Comparison of ENCODE assay signal across 8 cellular contexts in the genomic region with DNA sequence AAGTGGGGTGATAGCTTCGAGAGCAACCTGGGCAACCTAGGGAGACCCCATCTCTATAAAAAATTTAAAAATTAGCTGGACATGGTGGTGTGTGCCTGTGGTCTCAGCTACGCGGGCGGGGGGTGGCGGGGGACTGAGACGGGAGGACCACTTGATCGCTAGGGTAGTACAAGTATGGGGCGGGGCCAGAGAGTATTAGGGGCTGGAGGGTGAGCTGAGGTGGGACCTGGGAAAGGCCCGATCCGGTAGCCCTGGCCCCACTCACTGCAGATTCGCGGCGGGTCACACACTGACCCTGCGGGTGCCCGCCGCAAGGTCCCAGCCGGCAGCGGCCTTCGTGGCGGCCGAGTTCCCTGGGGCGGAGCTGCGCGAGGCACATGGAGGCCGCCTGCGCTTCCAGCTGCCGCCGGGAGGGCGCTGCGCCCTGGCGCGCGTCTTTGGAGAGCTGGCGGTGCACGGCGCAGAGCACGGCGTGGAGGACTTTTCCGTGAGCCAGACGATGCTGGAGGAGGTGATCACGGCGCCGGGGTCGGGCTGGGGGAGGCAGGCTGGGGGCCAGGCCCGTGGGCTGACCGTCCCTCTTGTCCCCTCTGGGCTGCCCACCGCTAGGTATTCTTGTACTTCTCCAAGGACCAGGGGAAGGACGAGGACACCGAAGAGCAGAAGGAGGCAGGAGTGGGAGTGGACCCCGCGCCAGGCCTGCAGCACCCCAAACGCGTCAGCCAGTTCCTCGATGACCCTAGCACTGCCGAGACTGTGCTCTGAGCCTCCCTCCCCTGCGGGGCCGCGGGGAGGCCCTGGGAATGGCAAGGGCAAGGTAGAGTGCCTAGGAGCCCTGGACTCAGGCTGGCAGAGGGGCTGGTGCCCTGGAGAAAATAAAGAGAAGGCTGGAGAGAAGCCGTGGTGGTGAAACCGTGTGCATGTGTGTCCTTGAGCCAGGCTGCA. TPM values are rescaled to one million over a fixed set of nuclear protein-coding genes. Genes with fewer than 3 reads are reported as not detected.
DNase-seq lines count a peak whose midpoint lies in the region; ATAC-seq, FAIRE-seq and TF ChIP-seq lines count a peak whose summit lies in the region.

No MANE protein-coding gene starts in this region.

- 6 to 13% methylated on average over 7 to 10 of the region's 60 CpGs for WGBS in gastroesophageal sphincter (ENCODE audit: low coverage in 1 of 2), 2 donors

- CTCF ChIA-PET in PC-3 (lab: Charles Lee), result interaction anchor here (0.6 kb wide), 1 partner anchor 135 kb away, joined by 3 read pairs; no protein-coding TSS in a partner anchor

- no peak for TF ChIP-seq EP300 in gastroesophageal sphincter (IDR thresholded peaks at IDR 0.05)

- DNase-seq in AG09309 (ENCODE audit: low read depth) (no peak), GM19239 (ENCODE audit: insufficient read length, low spot score) (peak; percentile 66), PC-3 (peak; percentile 69), activated gamma-delta T cell (lab: John Stamatoyannopoulos, UW) (peak; percentile 56), posterior vena cava (ENCODE audit: low spot score) (peak; percentile 91)

- no peaks in the 10 kb centered on the region for H3K36me3 ChIP-seq in PC-3 (ENCODE audit: low read depth, low read length)
- no peaks in the 10 kb centered on the region for H3K36me3 ChIP-seq in gastroesophageal sphincter

- H3K4me3 ChIP-seq in AG09309 (ENCODE audit: control insufficient read depth, low read depth, low read length) (no peak overlapping the region), PC-3 (ENCODE audit: low read length) (no peak overlapping the region), gastroesophageal sphincter (peak overlapping the region in 1 of 2 donors; percentile 8)

- peak; percentile 81 for FAIRE-seq in GM19239 (lab: Jason Lieb, UNC)

- no peak for TF ChIP-seq POLR2A in gastroesophageal sphincter (IDR thresholded peaks at IDR 0.05)

- no peaks in the 10 kb centered on the region for H3F3A ChIP-seq in PC-3 (ENCODE audit: low read length, unreplicated experiment)

- H3K4me1 ChIP-seq in PC-3 (ENCODE audit: insufficient read depth, low read length), result peaks cover 18% of the 10 kb centered on the region
- peaks cover 0 to 42% (median 21%) of the 10 kb centered on the region in 3 donors for H3K4me1 ChIP-seq in gastroesophageal sphincter

- peak overlapping the region; percentile 87 for H3K4me2 ChIP-seq in PC-3 (ENCODE audit: low read length)

- ATAC-seq in PC-3 (peak; percentile 63), gastroesophageal sphincter (peak; percentile 65), HG02973 (IDR thresholded peaks at IDR 0.05; ENCODE audit: unreplicated experiment) (no peak), HG02763 (IDR thresholded peaks at IDR 0.05; ENCODE audit: unreplicated experiment) (no peak)

- POLR2A ChIA-PET in PC-3 (lab: Charles Lee; ENCODE audit: unreplicated experiment), result interaction anchor here (0.6 kb wide), 2 partner anchors 11 to 81 kb away, joined by 3 to 5 read pairs; a partner anchor contains a TSS

- no peaks in the 10 kb centered on the region for H3K9me2 ChIP-seq in PC-3 (replicated peaks; ENCODE audit: low read length)

- H4K20me1 ChIP-seq in PC-3 (ENCODE audit: low read length), result no peaks in the 10 kb centered on the region

- no peak overlapping the region for H3K9ac ChIP-seq in PC-3 (ENCODE audit: low read length)

- H3K27me3 ChIP-seq in PC-3 (ENCODE audit: low read length), result no peaks in the 10 kb centered on the region
- peaks cover 60% of the 10 kb centered on the region for H3K27me3 ChIP-seq in gastroesophageal sphincter

- H3K9me3 ChIP-seq in PC-3 (ENCODE audit: low read length) (no peaks in the 10 kb centered on the region), gastroesophageal sphincter (peaks cover 0 to 1% (median 0%) of the 10 kb centered on the region in 3 donors)

- BruUV-seq in PC-3 (replicated peaks; lab: Mats Ljungman, UMichigan), result no TSS peak

- peak; percentile 58 for TF ChIP-seq CTCF in AG09309 (IDR thresholded peaks at IDR 0.05; ENCODE audit: control insufficient read depth, insufficient read depth, low read depth, low read length, missing control alignments)
- peak; percentile 59 for TF ChIP-seq CTCF in PC-3 (conservative IDR thresholded peaks at IDR 0.05; ENCODE audit: low read depth, low read length)
- TF ChIP-seq CTCF in gastroesophageal sphincter (IDR thresholded peaks at IDR 0.05), result peak in 3 of 4 experiments; percentile 73 to 88 (median 79)

- peak overlapping the region; percentile 53 for H3K27ac ChIP-seq in PC-3 (ENCODE audit: low read length)
- H3K27ac ChIP-seq in gastroesophageal sphincter, result no peak overlapping the region

- H3K79me2 ChIP-seq in PC-3 (ENCODE audit: low read length), result 0 out of 2 replicates have a peak, but pooled peaks cover 4% of the 10 kb centered on the region

- intact Hi-C loops in PC-3 (cut with micrococcal nuclease) (loop anchor here (5.0 kb wide), 1 partner anchor 37 kb away; a partner anchor contains a TSS), posterior vena cava (cut with DNase I) (no loop called here)

- H2AFZ ChIP-seq in PC-3 (ENCODE audit: low read length), result peak overlapping the region; percentile 54

RNA-seq across cellular contexts. Expression of a gene that starts 2.0 kb away (rescaled TPM):
- 45.3 and 68.4 TPM in 2 replicates for total RNA-seq in PC-3 (2014; rRNA removed)
- total RNA-seq in gastroesophageal sphincter, result 10 to 100 TPM in 3 of 4 donors, 1 to 10 TPM in 1; 9.5 to 29.8 (median 14.6) TPM
- 10 to 100 TPM in 1 of 2 donors, 1 to 10 TPM in 1; 10.0 to 26.8 TPM for total RNA-seq in posterior vena cava

RNA-seq across cellular contexts. Expression of a gene that starts 25.0 kb away (rescaled TPM):
- 27.3 and 31.3 TPM in 2 replicates for total RNA-seq in PC-3 (2014; rRNA removed)
- total RNA-seq in gastroesophageal sphincter, result 10 to 100 TPM in 1 of 4 donors, 1 to 10 TPM in 3; 3.9 to 14.3 (median 6.4) TPM
- total RNA-seq in posterior vena cava, result 1 to 10 TPM; 4.0 to 4.4 TPM

RNA-seq across cellular contexts. Expression of a gene that starts 30.2 kb away (rescaled TPM):
- total RNA-seq in PC-3 (2014; rRNA removed) (335 and 375 TPM in 2 replicates), gastroesophageal sphincter (100 to 1,000 TPM; 117 to 228 (median 150) TPM), posterior vena cava (100 to 1,000 TPM in 1 of 2 donors, 10 to 100 TPM in 1; 89.9 to 105 TPM)

RNA-seq across cellular contexts. Expression of a gene that starts 38.5 kb away (rescaled TPM):
- total RNA-seq in PC-3 (2014; rRNA removed) (97.9 and 107 TPM in 2 replicates), gastroesophageal sphincter (100 to 1,000 TPM in 1 of 4 donors, 10 to 100 TPM in 3; 52.9 to 103 (median 75.2) TPM), posterior vena cava (100 to 1,000 TPM in 1 of 2 donors, 10 to 100 TPM in 1; 94.7 to 136 TPM)

RNA-seq across cellular contexts. Expression of a gene that starts 38.9 kb away (rescaled TPM):
- total RNA-seq in PC-3 (2014; rRNA removed) (517 and 644 TPM in 2 replicates), gastroesophageal sphincter (100 to 1,000 TPM; 311 to 452 (median 349) TPM), posterior vena cava (100 to 1,000 TPM; 176 to 193 TPM)

Comparison
In these comparisons a context has a peak if more than half of its experiments do, and no peak if none do; other contexts are left out.
1. ATAC-seq: peak in PC-3 (single experiment) and gastroesophageal sphincter (single experiment); none in HG02973 (single experiment) and HG02763 (single experiment).
2. Peak in every context shown above with its lines, with median percentiles within 50 percentile points of each other: CTCF ChIP-seq.